ENCODE assay signal across 18 cellular contexts in the genomic region with DNA sequence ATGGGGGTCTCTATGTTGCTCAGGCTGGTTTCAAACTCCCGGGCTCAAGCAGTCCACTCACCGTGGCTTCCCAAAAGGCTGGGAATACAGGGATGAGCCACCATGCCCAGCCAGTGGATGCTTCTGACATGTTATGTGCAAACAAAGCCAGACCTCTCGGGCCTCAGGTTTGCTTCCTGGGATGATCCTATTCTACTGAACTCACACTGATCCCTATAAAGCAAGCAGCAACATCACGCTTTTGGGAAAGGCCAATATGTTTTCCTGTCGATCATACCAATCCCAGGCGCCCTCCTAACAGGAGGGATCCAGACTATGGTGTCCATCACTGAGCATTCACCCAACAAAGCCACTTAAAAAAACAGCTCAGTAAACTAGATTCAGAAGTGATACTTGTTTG.
DNase-seq lines count a peak whose midpoint lies in the region; ATAC-seq and TF ChIP-seq lines count a peak whose summit lies in the region.
"Had no signal": no experiment of that assay in that cellular context is flagged by ENCODE, and none has a peak within 500 bp of the region (broad histone marks: within the 10 kb centered on the region; RNA-seq: fewer than 3 reads in every experiment).

No MANE protein-coding gene starts in this region.

- CTCF ChIA-PET in activated naive CD4-positive, alpha-beta T cell treated with anti-CD3 and anti-CD28 coated beads, Interleukin-2, amount 10 ng/mL, durations not matched to agents 7 days and 5 days (lab: Charles Lee) = no interaction called here
- CTCF ChIA-PET in PC-9 (lab: Charles Lee) = no interaction called here

- no peaks in the 10 kb centered on the region for H3K27me3 Mint-ChIP-seq in activated naive CD4-positive, alpha-beta T cell treated with anti-CD3 and anti-CD28 coated beads, Interleukin-2, amount 10 ng/mL, durations not matched to agents 7 days and 5 days
- no peaks in the 10 kb centered on the region for H3K27me3 Mint-ChIP-seq in effector memory CD8-positive, alpha-beta T cell
- H3K27me3 Mint-ChIP-seq: B cell had no signal

- WGBS in psoas muscle, 3 donors = 95 to 98% (median 96%) methylated on average over 6 of the region's 6 CpGs

- no peaks in the 10 kb centered on the region for H3K79me2 ChIP-seq in PC-9 (ENCODE audit: low read depth)

- no peak overlapping the region for H2AFZ ChIP-seq in PC-9

- H3K4me3 ChIP-seq in PC-9 (no peak overlapping the region), psoas muscle (no peak overlapping the region)
- H3K4me3 ChIP-seq: SJCRH30 had no signal

- no peak for DNase-seq in activated naive CD4-positive, alpha-beta T cell treated with anti-CD3 and anti-CD28 coated beads, Interleukin-2, amount 50 U/mL, for 72 hours (ENCODE audit: low spot score in 2 of 2)
- DNase-seq in activated naive CD4-positive, alpha-beta T cell treated with anti-CD3 and anti-CD28 coated beads, Interleukin-2, amount 10 ng/mL, durations not matched to agents 7 days and 5 days = no peak
- DNase-seq in PC-9 (no peak), psoas muscle (no peak), AG20443 (ENCODE audit: low spot score) (no peak), substantia nigra (lab: John Stamatoyannopoulos, UW) (no peak)
- no peak for DNase-seq in effector memory CD8-positive, alpha-beta T cell
- DNase-seq: DMS79, HCEC 1CT, NCI-H1105, NCI-H146, NCI-H2029 treated with DMSO at 0.1 percent for 48 hours, NCI-H226, NCI-H510A treated with DMSO at 0.1 percent for 48 hours, NCI-H748 treated with DMSO at 0.1 percent for 48 hours, SJCRH30 had no signal

- no peaks in the 10 kb centered on the region for H3K9me2 ChIP-seq in PC-9 (ENCODE audit: insufficient read depth)

- no peak for ATAC-seq in activated naive CD4-positive, alpha-beta T cell treated with anti-CD3 and anti-CD28 coated beads, Interleukin-2, amount 50 U/mL, for 72 hours
- ATAC-seq in effector memory CD8-positive, alpha-beta T cell (replicated peaks) = no peak
- no peak for ATAC-seq in psoas muscle

- peak overlapping the region; percentile 38 to 95 for H3K27ac Mint-ChIP-seq in activated naive CD4-positive, alpha-beta T cell treated with anti-CD3 and anti-CD28 coated beads, Interleukin-2, amount 50 U/mL, for 72 hours
- no peak overlapping the region for H3K27ac Mint-ChIP-seq in activated naive CD4-positive, alpha-beta T cell treated with anti-CD3 and anti-CD28 coated beads, Interleukin-2, amount 10 ng/mL, durations not matched to agents 7 days and 5 days
- peak overlapping the region; percentile 29 to 75 for H3K27ac Mint-ChIP-seq in effector memory CD8-positive, alpha-beta T cell
- H3K27ac Mint-ChIP-seq: B cell had no signal

- TF ChIP-seq CTCF in PC-9 (conservative IDR thresholded peaks at IDR 0.05) = no peak
- TF ChIP-seq CTCF in psoas muscle (IDR thresholded peaks at IDR 0.05) = no peak

- H3K4me3 Mint-ChIP-seq in activated naive CD4-positive, alpha-beta T cell treated with anti-CD3 and anti-CD28 coated beads, Interleukin-2, amount 10 ng/mL, durations not matched to agents 7 days and 5 days = no peak overlapping the region
- H3K4me3 Mint-ChIP-seq in effector memory CD8-positive, alpha-beta T cell = no peak overlapping the region
- H3K4me3 Mint-ChIP-seq: B cell had no signal

- no peaks in the 10 kb centered on the region for H3K9me3 Mint-ChIP-seq in activated naive CD4-positive, alpha-beta T cell treated with anti-CD3 and anti-CD28 coated beads, Interleukin-2, amount 50 U/mL, for 72 hours
- H3K9me3 Mint-ChIP-seq in activated naive CD4-positive, alpha-beta T cell treated with anti-CD3 and anti-CD28 coated beads, Interleukin-2, amount 10 ng/mL, durations not matched to agents 7 days and 5 days = no peaks in the 10 kb centered on the region
- no peaks in the 10 kb centered on the region for H3K9me3 Mint-ChIP-seq in effector memory CD8-positive, alpha-beta T cell

- H4K20me1 ChIP-seq in PC-9 (ENCODE audit: insufficient read depth) = peaks cover 4% of the 10 kb centered on the region; the same call in 1 of the 2 replicates

- intact Hi-C loops in PC-9 (cut with micrococcal nuclease; ENCODE audit: unreplicated experiment) = loop anchor here (5.0 kb wide), 1 partner anchor 469 kb away; no protein-coding TSS in a partner anchor
- intact Hi-C loops in psoas muscle (cut with DNase I) = no loop called here

- H3K36me3 ChIP-seq in PC-9 (ENCODE audit: low read depth) (peaks cover 10% of the 10 kb centered on the region), psoas muscle (ENCODE audit: insufficient read depth in 1 of 2, low read depth in 1 of 2) (peaks cover 20 to 65% of the 10 kb centered on the region in 2 donors)

- POLR2A ChIA-PET in PC-9 (lab: Charles Lee; ENCODE audit: unreplicated experiment) = interaction anchor here (0.6 to 0.7 kb wide), 2 partner anchors 44 to 138 kb away, joined by 4 to 6 read pairs; no protein-coding TSS in a partner anchor

- H3K27ac ChIP-seq in PC-9 = peak overlapping the region; percentile 0; the same call in 1 of the 2 replicates
- no peak overlapping the region for H3K27ac ChIP-seq in psoas muscle
- H3K27ac ChIP-seq in substantia nigra (ENCODE audit: low read depth, low read length, poor library complexity, severe bottlenecking) = no peak overlapping the region
- H3K27ac ChIP-seq: KMS-11, SJCRH30 had no signal

- peaks cover 23 to 34% of the 10 kb centered on the region in 2 donors for H3K36me3 Mint-ChIP-seq in activated naive CD4-positive, alpha-beta T cell treated with anti-CD3 and anti-CD28 coated beads, Interleukin-2, amount 50 U/mL, for 72 hours
- peaks cover 50% of the 10 kb centered on the region for H3K36me3 Mint-ChIP-seq in activated naive CD4-positive, alpha-beta T cell treated with anti-CD3 and anti-CD28 coated beads, Interleukin-2, amount 10 ng/mL, durations not matched to agents 7 days and 5 days
- peaks cover 18% of the 10 kb centered on the region for H3K36me3 Mint-ChIP-seq in effector memory CD8-positive, alpha-beta T cell (ENCODE audit: insufficient read depth)

- H3K9me3 ChIP-seq in PC-9 (ENCODE audit: insufficient read depth, low read depth) (no peaks in the 10 kb centered on the region), psoas muscle (no peaks in the 10 kb centered on the region)
- H3K9me3 ChIP-seq: SJCRH30 had no signal

- H3F3A ChIP-seq in PC-9 (ENCODE audit: insufficient read depth, low read depth) = peaks cover 70% of the 10 kb centered on the region

- H3K4me1 Mint-ChIP-seq in activated naive CD4-positive, alpha-beta T cell treated with anti-CD3 and anti-CD28 coated beads, Interleukin-2, amount 10 ng/mL, durations not matched to agents 7 days and 5 days = peaks cover 2% of the 10 kb centered on the region
- H3K4me1 Mint-ChIP-seq in effector memory CD8-positive, alpha-beta T cell (ENCODE audit: low read depth in 2 of 2) = peaks cover 7 to 11% of the 10 kb centered on the region in 2 donors

- H3K27me3 ChIP-seq in PC-9 (ENCODE audit: insufficient read depth, low read depth) (no peaks in the 10 kb centered on the region), psoas muscle (ENCODE audit: insufficient read depth in 3 of 3, low read length in 2 of 3) (no peaks in the 10 kb centered on the region)
- H3K27me3 ChIP-seq: SJCRH30 had no signal

- no peaks in the 10 kb centered on the region for H3K4me1 ChIP-seq in PC-9 (replicated peaks; ENCODE audit: insufficient read depth)
- no peaks in the 10 kb centered on the region for H3K4me1 ChIP-seq in psoas muscle
- H3K4me1 ChIP-seq: SJCRH30 had no signal

- no TSS peak for BruUV-seq in PC-9 (replicated peaks; lab: Mats Ljungman, UMichigan)

- H3K4me2 ChIP-seq in PC-9 = no peak overlapping the region
- H3K4me2 ChIP-seq: KMS-11 had no signal
